In genomic region chr18:70044626-70045025, GRCh38 we compare ENCODE assay signal across 13 cellular contexts.
A peak's percentile ranks its signal among the peaks of the same experiment; 100 is the strongest.
DNase-seq lines count a peak whose midpoint lies in the region; ATAC-seq and TF ChIP-seq lines count a peak whose summit lies in the region.
"Had no signal": no experiment of that assay in that cellular context is flagged by ENCODE, and none has a peak within 500 bp of the region (broad histone marks: within the 10 kb centered on the region; RNA-seq: fewer than 3 reads in every experiment).

No MANE protein-coding gene starts in this region.

- H3K4me3 ChIP-seq in RWPE2 (ENCODE audit: severe bottlenecking) (no peak overlapping the region), endodermal cell (ENCODE audit: low read length) (no peak overlapping the region)
- H3K4me3 ChIP-seq: BLaER1, prostate gland had no signal

- H3K27me3 Mint-ChIP-seq in activated T-cell treated with anti-CD3 and anti-CD28 coated beads, Interleukin-2, amount 50 U/mL, for 24 hours: no peaks in the 10 kb centered on the region
- no peaks in the 10 kb centered on the region for H3K27me3 Mint-ChIP-seq in stimulated activated naive CD8-positive, alpha-beta T cell treated with anti-CD3 and anti-CD28 coated beads, Interleukin-15, amount 100 ng/mL, for 72 hours
- H3K27me3 Mint-ChIP-seq in endodermal cell (ENCODE audit: insufficient read depth): no peaks in the 10 kb centered on the region

- H3K36me3 Mint-ChIP-seq in activated T-cell treated with anti-CD3 and anti-CD28 coated beads, Interleukin-2, amount 50 U/mL, for 24 hours (ENCODE audit: low read depth): peaks cover 54% of the 10 kb centered on the region
- no peaks in the 10 kb centered on the region for H3K36me3 Mint-ChIP-seq in endodermal cell (ENCODE audit: low read depth)

- H3K27ac ChIP-seq in RWPE2 (ENCODE audit: poor library complexity, severe bottlenecking): peak overlapping the region; percentile 95
- no peak overlapping the region for H3K27ac ChIP-seq in endodermal cell (ENCODE audit: low read depth, low read length)
- H3K27ac ChIP-seq: BLaER1, prostate gland had no signal

- H3K4me1 ChIP-seq in RWPE2 (ENCODE audit: insufficient read depth, poor library complexity, severe bottlenecking): peaks cover 45% of the 10 kb centered on the region
- peaks cover 2% of the 10 kb centered on the region for H3K4me1 ChIP-seq in endodermal cell (ENCODE audit: control insufficient read depth, insufficient read depth, low read length)
- H3K4me1 ChIP-seq: prostate gland had no signal

- 75 to 100% methylated on average over 1 to 4 of the region's 4 CpGs for WGBS in endodermal cell (ENCODE audit: insufficient coverage in 1 of 2, insufficient read length in 1 of 2), 2 experiments

- no peaks in the 10 kb centered on the region for H3K27me3 ChIP-seq in RWPE2 (ENCODE audit: insufficient read depth, poor library complexity, severe bottlenecking)
- no peaks in the 10 kb centered on the region for H3K27me3 ChIP-seq in endodermal cell (ENCODE audit: control insufficient read depth, insufficient read depth, low read length, poor library complexity, severe bottlenecking)
- H3K27me3 ChIP-seq: BLaER1 had no signal

- no peak overlapping the region for H3K4me3 Mint-ChIP-seq in activated T-cell treated with anti-CD3 and anti-CD28 coated beads, Interleukin-2, amount 50 U/mL, for 24 hours
- H3K4me3 Mint-ChIP-seq in stimulated activated naive CD8-positive, alpha-beta T cell treated with anti-CD3 and anti-CD28 coated beads, Interleukin-15, amount 100 ng/mL, for 72 hours: no peak overlapping the region
- H3K4me3 Mint-ChIP-seq in endodermal cell: no peak overlapping the region

- TF ChIP-seq CTCF in RWPE2 (IDR thresholded peaks at IDR 0.05; ENCODE audit: poor library complexity, severe bottlenecking) (no peak), endodermal cell (conservative IDR thresholded peaks at IDR 0.05) (no peak)

- H3K36me3 ChIP-seq in RWPE2 (ENCODE audit: low read depth): peaks cover 34% of the 10 kb centered on the region
- H3K36me3 ChIP-seq in endodermal cell (ENCODE audit: control insufficient read depth, insufficient read depth, low read length): no peaks in the 10 kb centered on the region
- H3K36me3 ChIP-seq: prostate gland had no signal

- H3K4me1 Mint-ChIP-seq in activated T-cell treated with anti-CD3 and anti-CD28 coated beads, Interleukin-2, amount 50 U/mL, for 24 hours (ENCODE audit: low read depth): peaks cover 9% of the 10 kb centered on the region
- H3K4me1 Mint-ChIP-seq in stimulated activated naive CD8-positive, alpha-beta T cell treated with anti-CD3 and anti-CD28 coated beads, Interleukin-15, amount 100 ng/mL, for 72 hours: no peaks in the 10 kb centered on the region
- peaks cover 8% of the 10 kb centered on the region for H3K4me1 Mint-ChIP-seq in endodermal cell

- no peaks in the 10 kb centered on the region for H3K9me3 ChIP-seq in RWPE2 (ENCODE audit: severe bottlenecking)
- no peaks in the 10 kb centered on the region for H3K9me3 ChIP-seq in endodermal cell (ENCODE audit: control insufficient read depth, low read length)
- H3K9me3 ChIP-seq: BLaER1, prostate gland had no signal

- no peak for DNase-seq in activated T-cell treated with anti-CD3 and anti-CD28 coated beads, Interleukin-2, amount 50 U/mL, for 24 hours
- no peak for DNase-seq in activated T-cell treated with anti-CD3 and anti-CD28 coated beads, Interleukin-2, amount 50 U/mL, for 48 hours
- DNase-seq in RWPE2 (ENCODE audit: low spot score) (no peak), fibroblast of peridontal ligament (ENCODE audit: extremely low read depth) (peak; percentile 99), endodermal cell (no peak), NCI-H345 (lab: John Stamatoyannopoulos, UW) (no peak)
- DNase-seq in stimulated activated naive CD8-positive, alpha-beta T cell treated with anti-CD3 and anti-CD28 coated beads, Interleukin-15, amount 100 ng/mL, for 72 hours: no peak
- DNase-seq: activated CD4-positive, alpha-beta T cell treated with anti-CD3 and anti-CD28 coated beads, Interleukin-2, amount 50 U/mL, for 4 hours; NCI-H1436 treated with DMSO at 0.1 percent for 48 hours; RPMI8226 had no signal

- ATAC-seq in RWPE2 (ENCODE audit: low read depth) (peak; percentile 91), HG02840 (IDR thresholded peaks at IDR 0.05; ENCODE audit: low FRiP score, unreplicated experiment) (no peak)
- peak; percentile 61 for ATAC-seq in stimulated activated naive CD8-positive, alpha-beta T cell treated with anti-CD3 and anti-CD28 coated beads, Interleukin-15, amount 100 ng/mL, for 72 hours

- peak overlapping the region; percentile 44 for H3K27ac Mint-ChIP-seq in activated T-cell treated with anti-CD3 and anti-CD28 coated beads, Interleukin-2, amount 50 U/mL, for 24 hours
- H3K27ac Mint-ChIP-seq in stimulated activated naive CD8-positive, alpha-beta T cell treated with anti-CD3 and anti-CD28 coated beads, Interleukin-15, amount 100 ng/mL, for 72 hours: no peak overlapping the region
- H3K27ac Mint-ChIP-seq in endodermal cell: no peak overlapping the region

- H3K9me3 Mint-ChIP-seq in activated T-cell treated with anti-CD3 and anti-CD28 coated beads, Interleukin-2, amount 50 U/mL, for 24 hours: no peaks in the 10 kb centered on the region
- no peaks in the 10 kb centered on the region for H3K9me3 Mint-ChIP-seq in stimulated activated naive CD8-positive, alpha-beta T cell treated with anti-CD3 and anti-CD28 coated beads, Interleukin-15, amount 100 ng/mL, for 72 hours
- no peaks in the 10 kb centered on the region for H3K9me3 Mint-ChIP-seq in endodermal cell

- H3K9ac ChIP-seq in endodermal cell (ENCODE audit: extremely low read depth, low read length, poor library complexity, severe bottlenecking): no peak overlapping the region
- H3K9ac ChIP-seq: BLaER1 had no signal
